ENCODE assay signal across 26 cellular contexts in genomic region chr20:15362849-15363248, GRCh38.
"Had no signal": no experiment of that assay in that cellular context is flagged by ENCODE, and none has a peak within 500 bp of the region (broad histone marks: within the 10 kb centered on the region; RNA-seq: fewer than 3 reads in every experiment).

No MANE protein-coding gene starts in this region.

- H3K4me1 ChIP-seq: body of pancreas, gastroesophageal sphincter, heart right ventricle, left lung, tibial artery had no signal

- H3K9me3 Mint-ChIP-seq: activated CD4-positive, alpha-beta T cell treated with anti-CD3 and anti-CD28 coated beads, Interleukin-2, amount 10 ng/mL, durations not matched to agents 7 days and 5 days; activated T-helper 1 cell treated with anti-CD3 and anti-CD28 coated beads, Interleukin-12 subunit alpha, Interleukin-12 subunit beta, Interleukin-2, Interleukin-4 antibody, amounts not matched to agents 30 ng/mL and 10 ng/mL and 1 ng/mL, durations not matched to agents 14 hours and 24 hours and 36 hours; naive B cell; stimulated activated naive CD8-positive, alpha-beta T cell treated with anti-CD3 and anti-CD28 coated beads, Interleukin-15, amount 100 ng/mL, for 72 hours had no signal

- ATAC-seq: activated CD8-positive, alpha-beta T cell treated with anti-CD3 and anti-CD28 coated beads for 36 hours; activated naive CD8-positive, alpha-beta T cell treated with anti-CD3 and anti-CD28 coated beads, Interleukin-2, amount 50 U/mL, for 24 hours; body of pancreas; gastroesophageal sphincter; heart right ventricle; left lung; sciatic nerve; stimulated activated effector memory CD8-positive, alpha-beta T cell treated with anti-CD3 and anti-CD28 coated beads, Interleukin-12 subunit alpha, Interleukin-12 subunit beta, amount 100 ng/mL, for 72 hours; stimulated activated naive CD8-positive, alpha-beta T cell treated with anti-CD3 and anti-CD28 coated beads, Interleukin-15, amount 100 ng/mL, for 72 hours had no signal

- DNase-seq: activated CD4-positive, alpha-beta T cell treated with anti-CD3 and anti-CD28 coated beads, Interleukin-2, amount 10 ng/mL, durations not matched to agents 7 days and 5 days; activated CD4-positive, CD25-positive, alpha-beta regulatory T cell treated with anti-CD3 and anti-CD28 coated beads, Interleukin-2, amount 50 U/mL, for 72 hours; activated CD8-positive, alpha-beta T cell treated with anti-CD3 and anti-CD28 coated beads for 36 hours; activated gamma-delta T cell; activated naive CD4-positive, alpha-beta T cell treated with anti-CD3 and anti-CD28 coated beads, Interleukin-2, amount 50 U/mL, for 16 hours; activated naive CD8-positive, alpha-beta T cell treated with anti-CD3 and anti-CD28 coated beads, Interleukin-2, amount 50 U/mL, for 24 hours; anterior cingulate cortex; body of pancreas; cortex of kidney; heart right ventricle; immature natural killer cell; left lung; naive B cell; posterior cingulate gyrus; small intestine; stimulated activated CD4-positive, alpha-beta T cell treated with anti-CD3 and anti-CD28 coated beads, Interleukin-2, amount 100 ng/mL, for 24 hours; stimulated activated naive CD8-positive, alpha-beta T cell treated with anti-CD3 and anti-CD28 coated beads, Interleukin-15, amount 100 ng/mL, for 72 hours; tibial artery had no signal

- H3K27ac Mint-ChIP-seq: activated CD4-positive, alpha-beta T cell treated with anti-CD3 and anti-CD28 coated beads, Interleukin-2, amount 10 ng/mL, durations not matched to agents 7 days and 5 days; activated CD8-positive, alpha-beta T cell treated with anti-CD3 and anti-CD28 coated beads for 36 hours; activated naive CD8-positive, alpha-beta T cell treated with anti-CD3 and anti-CD28 coated beads, Interleukin-2, amount 50 U/mL, for 24 hours; activated T-helper 1 cell treated with anti-CD3 and anti-CD28 coated beads, Interleukin-12 subunit alpha, Interleukin-12 subunit beta, Interleukin-2, Interleukin-4 antibody, amounts not matched to agents 30 ng/mL and 10 ng/mL and 1 ng/mL, durations not matched to agents 14 hours and 24 hours and 36 hours; immature natural killer cell; naive B cell; stimulated activated effector memory CD8-positive, alpha-beta T cell treated with anti-CD3 and anti-CD28 coated beads, Interleukin-12 subunit alpha, Interleukin-12 subunit beta, amount 100 ng/mL, for 72 hours; stimulated activated naive CD8-positive, alpha-beta T cell treated with anti-CD3 and anti-CD28 coated beads, Interleukin-15, amount 100 ng/mL, for 72 hours had no signal

- H3K27me3 Mint-ChIP-seq: activated CD4-positive, alpha-beta T cell treated with anti-CD3 and anti-CD28 coated beads, Interleukin-2, amount 10 ng/mL, durations not matched to agents 7 days and 5 days; activated CD8-positive, alpha-beta T cell treated with anti-CD3 and anti-CD28 coated beads for 36 hours; activated naive CD8-positive, alpha-beta T cell treated with anti-CD3 and anti-CD28 coated beads, Interleukin-2, amount 50 U/mL, for 24 hours; stimulated activated naive CD8-positive, alpha-beta T cell treated with anti-CD3 and anti-CD28 coated beads, Interleukin-15, amount 100 ng/mL, for 72 hours had no signal

- H3K36me3 ChIP-seq: cardiac muscle cell, gastroesophageal sphincter, heart right ventricle, left lung, tibial artery had no signal

- H3K4me3 ChIP-seq: body of pancreas, cardiac muscle cell, gastroesophageal sphincter, heart right ventricle, left lung, lung, tibial artery had no signal

- H3K27ac ChIP-seq: body of pancreas, cardiac muscle cell, epithelial cell of prostate, gastroesophageal sphincter, heart right ventricle, left lung, tibial artery, VCaP had no signal

- H3K4me1 Mint-ChIP-seq: activated CD4-positive, alpha-beta T cell treated with anti-CD3 and anti-CD28 coated beads, Interleukin-2, amount 10 ng/mL, durations not matched to agents 7 days and 5 days; activated naive CD8-positive, alpha-beta T cell treated with anti-CD3 and anti-CD28 coated beads, Interleukin-2, amount 50 U/mL, for 24 hours; immature natural killer cell; naive B cell; stimulated activated effector memory CD8-positive, alpha-beta T cell treated with anti-CD3 and anti-CD28 coated beads, Interleukin-12 subunit alpha, Interleukin-12 subunit beta, amount 100 ng/mL, for 72 hours; stimulated activated naive CD8-positive, alpha-beta T cell treated with anti-CD3 and anti-CD28 coated beads, Interleukin-15, amount 100 ng/mL, for 72 hours had no signal

- H3K4me3 Mint-ChIP-seq: activated CD4-positive, alpha-beta T cell treated with anti-CD3 and anti-CD28 coated beads, Interleukin-2, amount 10 ng/mL, durations not matched to agents 7 days and 5 days; activated CD8-positive, alpha-beta T cell treated with anti-CD3 and anti-CD28 coated beads for 36 hours; activated naive CD8-positive, alpha-beta T cell treated with anti-CD3 and anti-CD28 coated beads, Interleukin-2, amount 50 U/mL, for 24 hours; activated T-helper 1 cell treated with anti-CD3 and anti-CD28 coated beads, Interleukin-12 subunit alpha, Interleukin-12 subunit beta, Interleukin-2, Interleukin-4 antibody, amounts not matched to agents 30 ng/mL and 10 ng/mL and 1 ng/mL, durations not matched to agents 14 hours and 24 hours and 36 hours; immature natural killer cell; naive B cell; stimulated activated effector memory CD8-positive, alpha-beta T cell treated with anti-CD3 and anti-CD28 coated beads, Interleukin-12 subunit alpha, Interleukin-12 subunit beta, amount 100 ng/mL, for 72 hours; stimulated activated naive CD8-positive, alpha-beta T cell treated with anti-CD3 and anti-CD28 coated beads, Interleukin-15, amount 100 ng/mL, for 72 hours had no signal

- H3K9me3 ChIP-seq: body of pancreas, gastroesophageal sphincter, heart right ventricle, left lung, tibial artery had no signal

- H3K27me3 ChIP-seq: body of pancreas, cardiac muscle cell, gastroesophageal sphincter, heart right ventricle, left lung, tibial artery had no signal

- H3K36me3 Mint-ChIP-seq: immature natural killer cell; stimulated activated effector memory CD8-positive, alpha-beta T cell treated with anti-CD3 and anti-CD28 coated beads, Interleukin-12 subunit alpha, Interleukin-12 subunit beta, amount 100 ng/mL, for 72 hours had no signal
